In genomic region chr9:86034863-86035734, GRCh38 we compare ENCODE assay signal across 10 cellular contexts.
DNase-seq lines count a peak whose midpoint lies in the region; ATAC-seq and TF ChIP-seq lines count a peak whose summit lies in the region.
"Had no signal": no experiment of that assay in that cellular context is flagged by ENCODE, and none has a peak within 500 bp of the region (broad histone marks: within the 10 kb centered on the region; RNA-seq: fewer than 3 reads in every experiment).

No MANE protein-coding gene starts in this region.

- 75% methylated on average over 16 of the region's 17 CpGs for WGBS in SK-N-SH (ENCODE audit: low lambda C conversion rate)

- peaks cover 6 to 17% of the 10 kb centered on the region in 2 experiments for H3K36me3 ChIP-seq in SK-N-SH (replicated peaks in 1 of 2; ENCODE audit: control insufficient read depth in 1 of 2, insufficient read depth in 2 of 2, low read length in 1 of 2)
- H3K36me3 ChIP-seq in gastrocnemius medialis, result no peaks in the 10 kb centered on the region

- H2AFZ ChIP-seq in SK-N-SH (ENCODE audit: low read depth), result no peak overlapping the region

- H3K9me2 ChIP-seq in SK-N-SH, result no peaks in the 10 kb centered on the region

- TF ChIP-seq CTCF in SK-N-SH (IDR thresholded peaks at IDR 0.05) (peak; percentile 68), gastrocnemius medialis (IDR thresholded peaks at IDR 0.05 in 4 of 5, conservative IDR thresholded peaks at IDR 0.05 in 1 of 5) (no peak)

- H3K9ac ChIP-seq in SK-N-SH, result no peak overlapping the region
- H3K9ac ChIP-seq: BLaER1 treated with 17β-estradiol and CSF1 and Interleukin-3, amounts not matched to agents 10 nM and 100 nM had no signal

- POLR2A ChIA-PET in SK-N-SH (lab: Yijun Ruan, JAX), result interaction anchor here (0.7 kb wide), 1 partner anchor 1131 kb away, joined by 4 read pairs; no protein-coding TSS in a partner anchor

- H3K4me2 ChIP-seq in SK-N-SH, result no peak overlapping the region
- H3K4me2 ChIP-seq: BLaER1 treated with 17β-estradiol and CSF1 and Interleukin-3, amounts not matched to agents 10 nM and 100 nM had no signal

- no peak for TF ChIP-seq POLR2A in gastrocnemius medialis (IDR thresholded peaks at IDR 0.05)

- no peaks in the 10 kb centered on the region for H3K79me2 ChIP-seq in SK-N-SH (ENCODE audit: insufficient read depth)

- H3K4me3 ChIP-seq in SK-N-SH (ENCODE audit: low read depth in 2 of 2, low read length in 1 of 2) (no peak overlapping the region), gastrocnemius medialis (no peak overlapping the region)
- H3K4me3 ChIP-seq: BLaER1 treated with 17β-estradiol and CSF1 and Interleukin-3, amounts not matched to agents 10 nM and 100 nM; skin epidermis had no signal

- H3F3A ChIP-seq in SK-N-SH (replicated peaks; ENCODE audit: insufficient read depth), result peaks cover 5% of the 10 kb centered on the region

- no peaks in the 10 kb centered on the region for H4K20me1 ChIP-seq in SK-N-SH (ENCODE audit: insufficient read depth)

- CTCF ChIA-PET in SK-N-SH (lab: Yijun Ruan, JAX), result interaction anchor here (1.0 to 1.7 kb wide), 5 partner anchors 10 to 64 kb away, joined by 3 to 5 read pairs (median 4); partner anchors contain the start of gene GOLM1

- H3K27me3 ChIP-seq in SK-N-SH (ENCODE audit: insufficient read depth) (no peaks in the 10 kb centered on the region), gastrocnemius medialis (no peaks in the 10 kb centered on the region)
- H3K27me3 ChIP-seq: BLaER1 treated with 17β-estradiol and CSF1 and Interleukin-3, amounts not matched to agents 10 nM and 100 nM had no signal

- no peak for TF ChIP-seq EP300 in SK-N-SH (IDR thresholded peaks at IDR 0.05; ENCODE audit: borderline replicate concordance in 1 of 2, low read depth in 1 of 2, low read length in 1 of 2)

- in situ Hi-C loops in gastrocnemius medialis (cut with MboI; ENCODE audit: low sequenced_read_pairs in 4 of 4), result no loop called here

- peak; percentile 69 for TF ChIP-seq RAD21 in SK-N-SH (IDR thresholded peaks at IDR 0.05; ENCODE audit: low read length)

- H3K27ac ChIP-seq in SK-N-SH (ENCODE audit: low read depth in 2 of 2, low read length in 1 of 2), result no peak overlapping the region
- no peak overlapping the region for H3K27ac ChIP-seq in gastrocnemius medialis
- H3K27ac ChIP-seq: BLaER1 treated with 17β-estradiol and CSF1 and Interleukin-3, amounts not matched to agents 10 nM and 100 nM; skin epidermis had no signal

- no peaks in the 10 kb centered on the region for H3K9me3 ChIP-seq in SK-N-SH
- no peaks in the 10 kb centered on the region for H3K9me3 ChIP-seq in gastrocnemius medialis
- H3K9me3 ChIP-seq: BLaER1 treated with 17β-estradiol and CSF1 and Interleukin-3, amounts not matched to agents 10 nM and 100 nM had no signal

- peaks cover 0 to 4% of the 10 kb centered on the region in 2 experiments; a peak in 1 of 4 replicates for H3K4me1 ChIP-seq in SK-N-SH (ENCODE audit: control insufficient read depth in 1 of 2, insufficient read depth in 2 of 2, low read depth in 1 of 2, low read length in 1 of 2)
- H3K4me1 ChIP-seq in gastrocnemius medialis, result no peaks in the 10 kb centered on the region
- H3K4me1 ChIP-seq: BLaER1 treated with 17β-estradiol and CSF1 and Interleukin-3, amounts not matched to agents 10 nM and 100 nM had no signal

- DNase-seq in NCI-H1436 (lab: John Stamatoyannopoulos, UW) (peak; percentile 32), NCI-H1436 treated with DMSO at 0.1 percent for 48 hours (lab: John Stamatoyannopoulos, UW) (no peak), Kasumi-1 (lab: John Stamatoyannopoulos, UW) (peak; percentile 24 to 67), SK-N-SH (peak; percentile 76), iPS-NIHi7 (ENCODE audit: extremely low spot score) (peak; percentile 85), gastrocnemius medialis (no peak), inferior parietal cortex (ENCODE audit: extremely low spot score) (no peak)

- intact Hi-C loops in gastrocnemius medialis (cut with DNase I; ENCODE audit: low total_unique reads), result no loop called here

- no peak for ATAC-seq in gastrocnemius medialis
- no peak for ATAC-seq in GM19395 (IDR thresholded peaks at IDR 0.05; ENCODE audit: unreplicated experiment)

TF ChIP-seq in SK-N-SH, 30 proteins besides CTCF, POLR2A, EP300 and RAD21:
- TF ChIP-seq MEF2A (IDR thresholded peaks at IDR 0.05; ENCODE audit: borderline replicate concordance, low read depth) (no peak), NRF1 (IDR thresholded peaks at IDR 0.05; ENCODE audit: low read depth, low read length) (no peak), JUND (IDR thresholded peaks at IDR 0.05) (no peak), FOXM1 (IDR thresholded peaks at IDR 0.05; ENCODE audit: low read depth) (no peak), SMC3 (IDR thresholded peaks at IDR 0.05; ENCODE audit: low read depth, low read length) (peak; percentile 58)

Comparison
In these comparisons a context has a peak if more than half of its experiments do, and no peak if none do; other contexts are left out.
1. DNase-seq: peak in NCI-H1436 (single experiment), Kasumi-1 (2 of 2), SK-N-SH (single experiment) and iPS-NIHi7 (single experiment); none in NCI-H1436 treated with DMSO at 0.1 percent for 48 hours (single experiment), gastrocnemius medialis (0 of 2) and inferior parietal cortex (single experiment).